Comparison of ENCODE assay signal across 14 cellular contexts in genomic region chr15:77482570-77482969, GRCh38.
DNase-seq lines count a peak whose midpoint lies in the region; ATAC-seq and TF ChIP-seq lines count a peak whose summit lies in the region.
"Had no signal": no experiment of that assay in that cellular context is flagged by ENCODE, and none has a peak within 500 bp of the region (broad histone marks: within the 10 kb centered on the region; RNA-seq: fewer than 3 reads in every experiment).

No MANE protein-coding gene starts in this region.

- no peaks in the 10 kb centered on the region for H3F3A ChIP-seq in PC-3 (ENCODE audit: low read length, unreplicated experiment)

- POLR2A ChIA-PET in PC-3 (lab: Charles Lee; ENCODE audit: unreplicated experiment), result no interaction called here

- no peaks in the 10 kb centered on the region; the same call in 1 of the 2 replicates for H4K20me1 ChIP-seq in PC-3 (ENCODE audit: low read length)

- no peaks in the 10 kb centered on the region for H3K79me2 ChIP-seq in PC-3 (ENCODE audit: low read length)

- BruUV-seq in PC-3 (replicated peaks; lab: Mats Ljungman, UMichigan), result no TSS peak

- no peak for TF ChIP-seq EP300 in ovary (IDR thresholded peaks at IDR 0.05)

- TF ChIP-seq CTCF in PC-3 (conservative IDR thresholded peaks at IDR 0.05; ENCODE audit: low read depth, low read length) (no peak), fibroblast of mammary gland (conservative IDR thresholded peaks at IDR 0.05; ENCODE audit: control insufficient read depth, insufficient read depth, low read depth, low read length) (no peak), ovary (IDR thresholded peaks at IDR 0.05) (no peak)

- in situ Hi-C loops in ACHN (cut with HindIII; ENCODE audit: low pct_ligation_motif_present, low pct_unique_long_range_greater_than_20kb, low sequenced_read_pairs), result no loop called here

- no peak overlapping the region for H3K27ac ChIP-seq in PC-3 (ENCODE audit: low read length)
- no peak overlapping the region for H3K27ac ChIP-seq in ovary
- H3K27ac ChIP-seq: 22Rv1, thoracic aorta had no signal

- DNase-seq in NCI-H2107 treated with DMSO at 0.1 percent for 48 hours (lab: John Stamatoyannopoulos, UW; ENCODE audit: unreplicated experiment) (peak; percentile 7), NCI-H2107 (lab: John Stamatoyannopoulos, UW) (no peak), PC-3 (peak; percentile 63), fibroblast of mammary gland (ENCODE audit: low read depth) (peak; percentile 77), skeletal muscle cell (ENCODE audit: low read depth) (peak; percentile 54), ovary (no peak), ACHN (no peak)
- DNase-seq: activated T-cell treated with anti-CD3 and anti-CD28 coated beads, Interleukin-2, amount 50 U/mL, for 4 hours; dorsolateral prefrontal cortex; immature natural killer cell; NCI-H748 treated with DMSO at 0.1 percent for 48 hours had no signal

- intact Hi-C loops in PC-3 (cut with micrococcal nuclease), result loop anchor here (5.0 kb wide), 1 partner anchor 295 kb away; no protein-coding TSS in a partner anchor
- intact Hi-C loops in ovary (cut with DNase I), result no loop called here

- H3K27me3 ChIP-seq in PC-3 (ENCODE audit: low read length), result no peaks in the 10 kb centered on the region
- H3K27me3 ChIP-seq in ovary, result no peaks in the 10 kb centered on the region
- H3K27me3 ChIP-seq: dorsolateral prefrontal cortex had no signal

- peak overlapping the region; percentile 37; the same call in 1 of the 2 replicates for H3K4me2 ChIP-seq in PC-3 (ENCODE audit: low read length)

- no peak overlapping the region for H2AFZ ChIP-seq in PC-3 (ENCODE audit: low read length)

- no peaks in the 10 kb centered on the region for H3K9me3 ChIP-seq in PC-3 (ENCODE audit: low read length)
- no peaks in the 10 kb centered on the region for H3K9me3 ChIP-seq in ovary
- H3K9me3 ChIP-seq: thoracic aorta had no signal

- WGBS in ovary, 3 donors, result 26 to 44% (median 32%) methylated on average over 2 of the region's 2 CpGs

- no peak for TF ChIP-seq POLR2A in ovary (IDR thresholded peaks at IDR 0.05)
- no peak for TF ChIP-seq POLR2A in GM18505 (IDR thresholded peaks at IDR 0.05; ENCODE audit: borderline replicate concordance, extremely low read depth, insufficient read depth, insufficient read length)

- H3K4me1 ChIP-seq in PC-3 (ENCODE audit: insufficient read depth, low read length) (peaks cover 17% of the 10 kb centered on the region; the same call in 1 of the 2 replicates), ovary (ENCODE audit: insufficient read depth) (peaks cover 11% of the 10 kb centered on the region)

- H3K9ac ChIP-seq in PC-3 (ENCODE audit: low read length), result no peak overlapping the region

- H3K36me3 ChIP-seq in PC-3 (ENCODE audit: low read depth, low read length) (peaks cover 14% of the 10 kb centered on the region; the same call in 1 of the 2 replicates), ovary (no peaks in the 10 kb centered on the region)

- CTCF ChIA-PET in PC-3 (lab: Charles Lee), result interaction anchor here (0.6 to 1.1 kb wide), 3 partner anchors 14 to 296 kb away, joined by 3 to 7 read pairs (median 4); no protein-coding TSS in a partner anchor

- ATAC-seq in PC-3 (peak; percentile 69), GM18505 (IDR thresholded peaks at IDR 0.05; ENCODE audit: unreplicated experiment) (no peak)
- ATAC-seq: activated T-cell treated with anti-CD3 and anti-CD28 coated beads, Interleukin-2, amount 50 U/mL, for 4 hours had no signal

- no peaks in the 10 kb centered on the region for H3K9me2 ChIP-seq in PC-3 (replicated peaks; ENCODE audit: low read length)

- H3K4me3 ChIP-seq in PC-3 (ENCODE audit: low read length), result no peak overlapping the region
- H3K4me3 ChIP-seq in fibroblast of mammary gland (ENCODE audit: control insufficient read depth, low read depth, low read length), result no peak overlapping the region
- no peak overlapping the region for H3K4me3 ChIP-seq in skeletal muscle cell (ENCODE audit: low read depth, low read length)
- H3K4me3 ChIP-seq in ovary, result no peak overlapping the region
- H3K4me3 ChIP-seq: dorsolateral prefrontal cortex, thoracic aorta had no signal

Comparison
In these comparisons a context has a peak if more than half of its experiments do, and no peak if none do; other contexts are left out.
1. DNase-seq: peak in NCI-H2107 treated with DMSO at 0.1 percent for 48 hours (single experiment), PC-3 (single experiment), fibroblast of mammary gland (single experiment) and skeletal muscle cell (single experiment); none in NCI-H2107 (single experiment), ovary (0 of 5) and ACHN (single experiment).